Comparison of ENCODE assay signal across 11 cellular contexts in the genomic region with DNA sequence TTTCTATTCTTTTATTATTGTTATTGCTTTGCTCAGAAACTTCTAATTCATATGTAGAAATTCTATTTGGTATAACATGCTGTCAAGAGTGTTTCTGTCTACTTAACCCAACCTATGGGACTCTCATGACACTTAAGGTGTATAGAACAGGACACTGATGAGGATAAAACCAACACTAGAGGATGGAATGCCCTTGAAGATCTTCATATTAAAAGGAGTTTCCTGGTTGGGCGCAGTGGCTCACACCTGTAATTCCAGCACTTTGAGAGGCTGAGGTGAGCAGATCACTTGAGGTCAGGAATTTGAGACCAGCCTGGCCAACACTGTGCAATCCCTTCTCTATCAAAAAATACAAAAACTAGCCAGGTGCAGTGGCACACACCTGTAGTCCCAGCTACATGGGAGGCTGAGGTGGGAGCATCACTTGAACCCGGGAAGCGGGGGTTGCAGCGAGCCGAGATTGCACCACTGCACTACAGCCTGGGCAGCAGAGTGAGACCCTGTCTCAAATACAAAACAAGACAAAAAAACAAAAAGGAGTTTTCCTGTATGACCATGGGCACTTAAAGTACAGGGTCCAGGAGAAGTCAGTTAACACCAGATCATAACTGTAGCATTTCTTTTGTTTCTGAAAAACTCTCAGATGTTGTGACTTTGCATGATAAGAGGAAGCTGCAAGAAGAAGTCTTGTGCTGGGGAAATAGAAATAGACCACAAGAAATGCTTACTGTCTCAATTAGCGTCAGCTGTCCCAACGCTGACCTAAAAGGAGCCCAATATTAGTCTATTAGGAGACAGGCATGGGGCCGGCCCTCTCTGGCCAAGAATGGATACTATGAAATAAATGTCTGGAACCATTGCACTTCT. TPM values are rescaled to one million over a fixed set of nuclear protein-coding genes. Genes with fewer than 3 reads are reported as not detected.
DNase-seq lines count a peak whose midpoint lies in the region; ATAC-seq and TF ChIP-seq lines count a peak whose summit lies in the region.
"Had no signal": no experiment of that assay in that cellular context is flagged by ENCODE, and none has a peak within 500 bp of the region (broad histone marks: within the 10 kb centered on the region; RNA-seq: fewer than 3 reads in every experiment).

No MANE protein-coding gene starts in this region.

- TF ChIP-seq EP300 in tibial nerve (IDR thresholded peaks at IDR 0.05) = peak in 1 of 2 donors; percentile 61

- peak; percentile 80 for ATAC-seq in HG02884 (IDR thresholded peaks at IDR 0.05; ENCODE audit: unreplicated experiment)
- ATAC-seq: gastrocnemius medialis had no signal

- no peak overlapping the region for H2AFZ ChIP-seq in GM23248

- no peak for TF ChIP-seq CTCF in tibial nerve (IDR thresholded peaks at IDR 0.05)
- TF ChIP-seq CTCF in dorsolateral prefrontal cortex (IDR thresholded peaks at IDR 0.05 in 54 of 56, conservative IDR thresholded peaks at IDR 0.05 in 2 of 56; ENCODE audit: low read depth in 1 of 56, partially characterized antibody in 56 of 56) = no peak

- H3K4me2 ChIP-seq in GM23248 (ENCODE audit: unreplicated experiment) = no peak overlapping the region

- DNase-seq in NCI-H2029 treated with DMSO at 0.1 percent for 48 hours (lab: John Stamatoyannopoulos, UW) (peak; percentile 7), NCI-H2029 (lab: John Stamatoyannopoulos, UW) (no peak), NOMO-1 treated with dmso at 0.1 percent for 144 hours (lab: John Stamatoyannopoulos, UW; ENCODE audit: unreplicated experiment) (peak; percentile 44), tibial nerve (ENCODE audit: low spot score in 2 of 2) (peak; percentile 30 to 38), GM23248 (no peak), dorsolateral prefrontal cortex (no peak), COLO829 (ENCODE audit: low spot score) (no peak)
- DNase-seq: NCI-H1436 treated with DMSO at 0.1 percent for 48 hours, pancreas had no signal

- H3K27me3 ChIP-seq in tibial nerve (no peaks in the 10 kb centered on the region), GM23248 (replicated peaks; ENCODE audit: insufficient read depth) (peaks cover 13% of the 10 kb centered on the region), dorsolateral prefrontal cortex (no peaks in the 10 kb centered on the region)
- H3K27me3 ChIP-seq: gastrocnemius medialis, pancreas had no signal

- no peak overlapping the region for H3K27ac ChIP-seq in tibial nerve
- H3K27ac ChIP-seq in GM23248 = no peak overlapping the region
- no peak overlapping the region for H3K27ac ChIP-seq in dorsolateral prefrontal cortex
- H3K27ac ChIP-seq: gastrocnemius medialis, pancreas had no signal

- no peaks in the 10 kb centered on the region for H3K9me2 ChIP-seq in GM23248 (ENCODE audit: insufficient read depth)

- in situ Hi-C loops in GM23248 (cut with MboI) = no loop called here

- intact Hi-C loops in dorsolateral prefrontal cortex (cut with DNase I) = no loop called here

- no peaks in the 10 kb centered on the region for H3K36me3 ChIP-seq in tibial nerve
- H3K36me3 ChIP-seq in GM23248 (ENCODE audit: low read depth) = no peaks in the 10 kb centered on the region
- H3K36me3 ChIP-seq: gastrocnemius medialis, pancreas had no signal

- H3K4me3 ChIP-seq in tibial nerve = no peak overlapping the region
- H3K4me3 ChIP-seq in GM23248 = no peak overlapping the region
- H3K4me3 ChIP-seq in dorsolateral prefrontal cortex = no peak overlapping the region
- H3K4me3 ChIP-seq: gastrocnemius medialis, pancreas had no signal

- H3K9ac ChIP-seq in GM23248 = no peak overlapping the region

- H3K4me1 ChIP-seq in tibial nerve = peaks cover 0 to 7% (median 0%) of the 10 kb centered on the region in 4 donors
- no peaks in the 10 kb centered on the region for H3K4me1 ChIP-seq in GM23248 (ENCODE audit: insufficient read depth)
- H3K4me1 ChIP-seq: gastrocnemius medialis had no signal

- H4K20me1 ChIP-seq in GM23248 (ENCODE audit: insufficient read depth) = no peaks in the 10 kb centered on the region

- H3K9me3 ChIP-seq in tibial nerve = no peaks in the 10 kb centered on the region
- no peaks in the 10 kb centered on the region for H3K9me3 ChIP-seq in GM23248 (ENCODE audit: low read depth)
- H3K9me3 ChIP-seq: gastrocnemius medialis, pancreas had no signal

- no peaks in the 10 kb centered on the region for H3K79me2 ChIP-seq in GM23248 (ENCODE audit: insufficient read depth)

- no peaks in the 10 kb centered on the region for H3F3A ChIP-seq in GM23248 (ENCODE audit: insufficient read depth)

- WGBS in tibial nerve, 2 donors = 81 to 88% methylated on average over 8 of the region's 8 CpGs
- WGBS in GM23248 (ENCODE audit: low coverage in 1 of 2, low lambda C conversion rate in 2 of 2, missing lambda C conversion rate in 2 of 2), 2 experiments = 54 to 57% methylated on average over 8 of the region's 8 CpGs

- TF ChIP-seq POLR2A in tibial nerve (IDR thresholded peaks at IDR 0.05) = no peak

RNA-seq across cellular contexts. Expression of gene CD2AP, which starts 38.9 kb away (rescaled TPM):
- 10 to 100 TPM; 18.4 to 32.1 (median 25.2) TPM for total RNA-seq in tibial nerve
- 17.8 and 22.8 TPM in 2 replicates for total RNA-seq in GM23248 (2014; rRNA removed; shearing (Covaris generic))
- 12.3 and 13.2 TPM in 2 replicates for polyA plus RNA-seq in GM23248 (2016; fragmentation: Nextera tagmentation; extraction: Ambion mirVana)
- total RNA-seq in dorsolateral prefrontal cortex = 10 to 100 TPM in 98 of 120 experiments, 1 to 10 TPM in 22; 7.5 to 21.7 (median 12.5) TPM

Comparison
In these comparisons a context has a peak if more than half of its experiments do, and no peak if none do; other contexts are left out.
1. DNase-seq: peak in NCI-H2029 treated with DMSO at 0.1 percent for 48 hours (single experiment), NOMO-1 treated with dmso at 0.1 percent for 144 hours (single experiment) and tibial nerve (2 of 2); none in NCI-H2029 (single experiment), GM23248 (single experiment), dorsolateral prefrontal cortex (0 of 10) and COLO829 (single experiment).